ENCODE assay signal across 1 cellular context in the genomic region with DNA sequence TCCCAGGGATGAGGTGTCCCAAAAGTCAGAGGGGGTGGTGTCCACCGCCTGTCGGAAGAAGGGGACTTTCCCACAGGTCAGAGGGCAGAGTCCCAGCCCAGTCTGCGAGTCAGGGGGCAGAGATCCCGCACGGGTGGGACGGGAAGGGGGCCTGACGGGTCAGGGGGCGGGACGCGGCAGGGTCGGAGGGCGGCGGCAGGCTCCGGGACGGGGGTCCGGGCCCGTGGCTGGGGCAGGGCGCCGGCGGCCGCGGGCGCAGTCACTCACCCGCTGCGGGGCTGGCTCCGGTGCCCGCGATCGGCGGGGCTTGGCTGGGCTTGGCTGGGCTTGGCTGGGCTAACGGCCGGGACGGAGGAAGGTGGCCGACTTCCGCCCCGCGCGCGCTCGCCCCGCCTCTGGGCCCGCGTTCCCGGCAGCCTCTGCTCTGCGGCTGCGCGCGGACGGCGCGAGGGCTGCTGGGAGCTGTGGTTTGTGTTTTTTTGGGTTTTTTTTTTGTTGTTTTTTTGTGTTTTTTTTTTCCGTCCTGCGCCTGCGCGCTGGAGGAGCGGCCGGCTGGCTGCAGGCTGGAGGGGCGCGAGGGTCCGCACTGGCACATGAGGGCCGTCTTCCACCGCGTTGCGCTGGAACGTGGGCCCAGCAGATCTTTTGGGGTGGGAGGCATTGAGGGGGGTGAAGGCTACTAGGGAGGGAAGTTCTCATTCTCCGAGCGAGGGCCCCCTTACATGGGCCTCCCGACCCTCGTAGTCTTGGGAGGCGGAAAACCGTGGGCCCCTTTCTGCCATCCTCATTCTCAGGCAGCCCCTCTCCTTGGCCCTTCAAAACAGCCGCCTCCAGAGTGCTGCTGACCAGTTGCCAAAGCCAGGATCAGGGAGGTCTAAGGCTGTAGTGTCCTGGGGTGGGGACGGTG.
A peak's percentile ranks its signal among the peaks of the same experiment; 100 is the strongest.
TF ChIP-seq lines count a peak whose summit lies in the region.

CANT1 (minus strand) TSS at position 368 of the 907 bp plus-strand sequence. CDS start 12,142 bp downstream, outside the sequence.

TF ChIP-seq in HepG2, 621 proteins besides CTCF, POLR2A, EP300 and RAD21 (continued from another document and continues in another):
- no peak for TF ChIP-seq ZNF180 (CRISPR knock-in tag; IDR thresholded peaks at IDR 0.05; ENCODE audit: borderline replicate concordance, low read depth)
- peak; percentile 29 for TF ChIP-seq ZNF547 (CRISPR knock-in tag; IDR thresholded peaks at IDR 0.05)
- no peak for TF ChIP-seq SRSF9 (IDR thresholded peaks at IDR 0.05; ENCODE audit: borderline replicate concordance, insufficient read depth, low read depth, low read length, poor library complexity, severe bottlenecking)
- no peak for TF ChIP-seq PHB2 (IDR thresholded peaks at IDR 0.05; ENCODE audit: partially characterized antibody)
- no peak for TF ChIP-seq TRIM22 (IDR thresholded peaks at IDR 0.05)
- peak; percentile 32; the same call in 1 of the 2 replicates for TF ChIP-seq TGIF2 (CRISPR knock-in tag; IDR thresholded peaks at IDR 0.05)
- TF ChIP-seq ZNF264 (CRISPR knock-in tag; IDR thresholded peaks at IDR 0.05) = no peak
- TF ChIP-seq FOXJ3 (CRISPR knock-in tag; IDR thresholded peaks at IDR 0.05; ENCODE audit: borderline replicate concordance) = no peak
- peak; percentile 95; the same call in 1 of the 2 replicates for TF ChIP-seq MTERF4 (CRISPR knock-in tag; IDR thresholded peaks at IDR 0.05)
- no peak; the same call in 1 of the 2 replicates for TF ChIP-seq ZNF891 (CRISPR knock-in tag; IDR thresholded peaks at IDR 0.05)
- TF ChIP-seq ZBTB7B (CRISPR knock-in tag; IDR thresholded peaks at IDR 0.05) = peak; percentile 88; the same call in 1 of the 2 replicates
- 0 out of 2 replicates have a peak, but pooled peaks have one; percentile 16 for TF ChIP-seq SOX5 (CRISPR knock-in tag; IDR thresholded peaks at IDR 0.05; ENCODE audit: borderline replicate concordance)
- no peak for TF ChIP-seq ZNF691 (CRISPR knock-in tag; IDR thresholded peaks at IDR 0.05; ENCODE audit: borderline replicate concordance, low read depth)
- peak; percentile 65; the same call in 1 of the 2 replicates for TF ChIP-seq KLF6 (CRISPR knock-in tag; IDR thresholded peaks at IDR 0.05)
- peak; percentile 96 for TF ChIP-seq ZNF143 (CRISPR knock-in tag; IDR thresholded peaks at IDR 0.05)
- TF ChIP-seq ZNF567 (CRISPR knock-in tag; IDR thresholded peaks at IDR 0.05; ENCODE audit: borderline replicate concordance) = 0 out of 2 replicates have a peak, but pooled peaks have one; percentile 19
- TF ChIP-seq NFIB (CRISPR knock-in tag; IDR thresholded peaks at IDR 0.05; ENCODE audit: borderline replicate concordance) = no peak
- TF ChIP-seq, protein P1, sequence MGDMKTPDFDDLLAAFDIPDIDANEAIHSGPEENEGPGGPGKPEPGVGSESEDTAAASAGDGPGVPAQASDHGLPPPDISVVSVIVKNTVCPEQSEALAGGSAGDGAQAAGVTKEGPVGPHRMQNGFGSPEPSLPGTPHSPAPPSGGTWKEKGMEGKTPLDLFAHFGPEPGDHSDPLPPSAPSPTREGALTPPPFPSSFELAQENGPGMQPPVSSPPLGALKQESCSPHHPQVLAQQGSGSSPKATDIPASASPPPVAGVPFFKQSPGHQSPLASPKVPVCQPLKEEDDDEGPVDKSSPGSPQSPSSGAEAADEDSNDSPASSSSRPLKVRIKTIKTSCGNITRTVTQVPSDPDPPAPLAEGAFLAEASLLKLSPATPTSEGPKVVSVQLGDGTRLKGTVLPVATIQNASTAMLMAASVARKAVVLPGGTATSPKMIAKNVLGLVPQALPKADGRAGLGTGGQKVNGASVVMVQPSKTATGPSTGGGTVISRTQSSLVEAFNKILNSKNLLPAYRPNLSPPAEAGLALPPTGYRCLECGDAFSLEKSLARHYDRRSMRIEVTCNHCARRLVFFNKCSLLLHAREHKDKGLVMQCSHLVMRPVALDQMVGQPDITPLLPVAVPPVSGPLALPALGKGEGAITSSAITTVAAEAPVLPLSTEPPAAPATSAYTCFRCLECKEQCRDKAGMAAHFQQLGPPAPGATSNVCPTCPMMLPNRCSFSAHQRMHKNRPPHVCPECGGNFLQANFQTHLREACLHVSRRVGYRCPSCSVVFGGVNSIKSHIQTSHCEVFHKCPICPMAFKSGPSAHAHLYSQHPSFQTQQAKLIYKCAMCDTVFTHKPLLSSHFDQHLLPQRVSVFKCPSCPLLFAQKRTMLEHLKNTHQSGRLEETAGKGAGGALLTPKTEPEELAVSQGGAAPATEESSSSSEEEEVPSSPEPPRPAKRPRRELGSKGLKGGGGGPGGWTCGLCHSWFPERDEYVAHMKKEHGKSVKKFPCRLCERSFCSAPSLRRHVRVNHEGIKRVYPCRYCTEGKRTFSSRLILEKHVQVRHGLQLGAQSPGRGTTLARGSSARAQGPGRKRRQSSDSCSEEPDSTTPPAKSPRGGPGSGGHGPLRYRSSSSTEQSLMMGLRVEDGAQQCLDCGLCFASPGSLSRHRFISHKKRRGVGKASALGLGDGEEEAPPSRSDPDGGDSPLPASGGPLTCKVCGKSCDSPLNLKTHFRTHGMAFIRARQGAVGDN (CRISPR knock-in tag; IDR thresholded peaks at IDR 0.05) = peak; percentile 91
- peak; percentile 92 for TF ChIP-seq KAT8 (CRISPR knock-in tag; IDR thresholded peaks at IDR 0.05)
- TF ChIP-seq, protein P2, sequence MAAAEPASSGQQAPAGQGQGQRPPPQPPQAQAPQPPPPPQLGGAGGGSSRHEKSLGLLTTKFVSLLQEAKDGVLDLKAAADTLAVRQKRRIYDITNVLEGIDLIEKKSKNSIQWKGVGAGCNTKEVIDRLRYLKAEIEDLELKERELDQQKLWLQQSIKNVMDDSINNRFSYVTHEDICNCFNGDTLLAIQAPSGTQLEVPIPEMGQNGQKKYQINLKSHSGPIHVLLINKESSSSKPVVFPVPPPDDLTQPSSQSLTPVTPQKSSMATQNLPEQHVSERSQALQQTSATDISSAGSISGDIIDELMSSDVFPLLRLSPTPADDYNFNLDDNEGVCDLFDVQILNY (CRISPR knock-in tag; conservative IDR thresholded peaks at IDR 0.05) = peak; percentile 74; the same call in 1 of the 2 replicates
- no peak for TF ChIP-seq ZNF770 (CRISPR knock-in tag; IDR thresholded peaks at IDR 0.05)
- no peak for TF ChIP-seq SNAPC5 (CRISPR knock-in tag; IDR thresholded peaks at IDR 0.05; ENCODE audit: borderline replicate concordance)
- 0 out of 2 replicates have a peak, but pooled peaks have one; percentile 51 for TF ChIP-seq MAF1 (CRISPR knock-in tag; IDR thresholded peaks at IDR 0.05; ENCODE audit: borderline replicate concordance)
- 0 out of 2 replicates have a peak, but pooled peaks have one; percentile 80 for TF ChIP-seq FLYWCH1 (CRISPR knock-in tag; IDR thresholded peaks at IDR 0.05)
- TF ChIP-seq MEIS2 (CRISPR knock-in tag; IDR thresholded peaks at IDR 0.05) = no peak; the same call in 1 of the 2 replicates
- TF ChIP-seq, protein P3, sequence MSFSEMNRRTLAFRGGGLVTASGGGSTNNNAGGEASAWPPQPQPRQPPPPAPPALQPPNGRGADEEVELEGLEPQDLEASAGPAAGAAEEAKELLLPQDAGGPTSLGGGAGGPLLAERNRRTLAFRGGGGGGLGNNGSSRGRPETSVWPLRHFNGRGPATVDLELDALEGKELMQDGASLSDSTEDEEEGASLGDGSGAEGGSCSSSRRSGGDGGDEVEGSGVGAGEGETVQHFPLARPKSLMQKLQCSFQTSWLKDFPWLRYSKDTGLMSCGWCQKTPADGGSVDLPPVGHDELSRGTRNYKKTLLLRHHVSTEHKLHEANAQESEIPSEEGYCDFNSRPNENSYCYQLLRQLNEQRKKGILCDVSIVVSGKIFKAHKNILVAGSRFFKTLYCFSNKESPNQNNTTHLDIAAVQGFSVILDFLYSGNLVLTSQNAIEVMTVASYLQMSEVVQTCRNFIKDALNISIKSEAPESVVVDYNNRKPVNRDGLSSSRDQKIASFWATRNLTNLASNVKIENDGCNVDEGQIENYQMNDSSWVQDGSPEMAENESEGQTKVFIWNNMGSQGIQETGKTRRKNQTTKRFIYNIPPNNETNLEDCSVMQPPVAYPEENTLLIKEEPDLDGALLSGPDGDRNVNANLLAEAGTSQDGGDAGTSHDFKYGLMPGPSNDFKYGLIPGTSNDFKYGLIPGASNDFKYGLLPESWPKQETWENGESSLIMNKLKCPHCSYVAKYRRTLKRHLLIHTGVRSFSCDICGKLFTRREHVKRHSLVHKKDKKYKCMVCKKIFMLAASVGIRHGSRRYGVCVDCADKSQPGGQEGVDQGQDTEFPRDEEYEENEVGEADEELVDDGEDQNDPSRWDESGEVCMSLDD (CRISPR knock-in tag; IDR thresholded peaks at IDR 0.05; ENCODE audit: borderline replicate concordance) = 0 out of 2 replicates have a peak, but pooled peaks have one; percentile 18
- no peak for TF ChIP-seq SNAPC2 (CRISPR knock-in tag; IDR thresholded peaks at IDR 0.05)
- TF ChIP-seq ZNF546 (CRISPR knock-in tag; conservative IDR thresholded peaks at IDR 0.05) = peak; percentile 92
- 0 out of 2 replicates have a peak, but pooled peaks have one; percentile 15 for TF ChIP-seq ZNF468 (CRISPR knock-in tag; IDR thresholded peaks at IDR 0.05)
- no peak for TF ChIP-seq ZNF775 (CRISPR knock-in tag; IDR thresholded peaks at IDR 0.05; ENCODE audit: borderline replicate concordance)
- peak; percentile 32; the same call in 1 of the 2 replicates for TF ChIP-seq ZNF160 (CRISPR knock-in tag; IDR thresholded peaks at IDR 0.05)
- no peak for TF ChIP-seq TBP (CRISPR knock-in tag; IDR thresholded peaks at IDR 0.05)
- TF ChIP-seq MLX (CRISPR knock-in tag; IDR thresholded peaks at IDR 0.05) = peak; percentile 37; the same call in 1 of the 2 replicates
- peak; percentile 72 for TF ChIP-seq HNRNPK (IDR thresholded peaks at IDR 0.05; ENCODE audit: low read depth, low read length, poor library complexity, severe bottlenecking)
- TF ChIP-seq ZUFSP (CRISPR knock-in tag; IDR thresholded peaks at IDR 0.05; ENCODE audit: borderline replicate concordance) = no peak
- TF ChIP-seq ZNF367 (CRISPR knock-in tag; IDR thresholded peaks at IDR 0.05; ENCODE audit: borderline replicate concordance) = no peak
- TF ChIP-seq GLI4 (CRISPR knock-in tag; IDR thresholded peaks at IDR 0.05; ENCODE audit: borderline replicate concordance) = no peak
- TF ChIP-seq TOPORS (CRISPR knock-in tag; IDR thresholded peaks at IDR 0.05) = no peak
